Comparison of ENCODE assay signal across 33 cellular contexts in genomic region chr3:11021611-11022011, GRCh38. TPM values are rescaled to one million over a fixed set of nuclear protein-coding genes. Genes with fewer than 3 reads are reported as not detected.
DNase-seq lines count a peak whose midpoint lies in the region; ATAC-seq, FAIRE-seq and TF ChIP-seq lines count a peak whose summit lies in the region.
"Had no signal": no experiment of that assay in that cellular context is flagged by ENCODE, and none has a peak within 500 bp of the region (broad histone marks: within the 10 kb centered on the region; RNA-seq: fewer than 3 reads in every experiment).

No MANE protein-coding gene starts in this region.

- TF ChIP-seq POLR2A in HepG2 (IDR thresholded peaks at IDR 0.05; ENCODE audit: insufficient read depth in 1 of 2, low read depth in 2 of 2, low read length in 2 of 2): no peak

- H3K27ac ChIP-seq in liver (ENCODE audit: low read depth in 1 of 2, low read length in 2 of 2) (peak overlapping the region; percentile 48 to 59), HepG2 (ENCODE audit: extremely low read length, insufficient read depth, low read length) (no peak overlapping the region)
- H3K27ac ChIP-seq: heart right ventricle, left ventricle myocardium inferior, parathyroid adenoma, PC-9, sigmoid colon had no signal

- H3K4me2 ChIP-seq in HepG2 (ENCODE audit: low read depth, low read length): no peak overlapping the region
- H3K4me2 ChIP-seq: PC-9 had no signal

- H3K36me3 Mint-ChIP-seq in nephron progenitor cell (ENCODE audit: low read depth): no peaks in the 10 kb centered on the region
- H3K36me3 Mint-ChIP-seq in activated CD4-positive, alpha-beta memory T cell treated with anti-CD3 and anti-CD28 coated beads for 36 hours: no peaks in the 10 kb centered on the region
- H3K36me3 Mint-ChIP-seq: activated naive CD8-positive, alpha-beta T cell treated with anti-CD3 and anti-CD28 coated beads, Interleukin-2, amount 10 ng/mL, durations not matched to agents 7 days and 5 days; CD4-positive, CD25-positive, alpha-beta regulatory T cell; immature natural killer cell; natural killer cell treated with Interleukin-12 subunit alpha and Interleukin-12 subunit beta and Interleukin-15 and Interleukin-18, amount 100 ng/mL, for 72 hours had no signal

- no peak for TF ChIP-seq EP300 in HepG2 (IDR thresholded peaks at IDR 0.05; ENCODE audit: low read depth in 2 of 2, low read length in 2 of 2)
- TF ChIP-seq EP300 in HepG2 (CRISPR knock-in tag; IDR thresholded peaks at IDR 0.05; ENCODE audit: borderline replicate concordance): no peak

- in situ Hi-C loops in HepG2 (cut with HindIII; ENCODE audit: extremely low pct_ligation_motif_present, low pct_unique_long_range_greater_than_20kb): no loop called here

- H3K79me2 ChIP-seq in HepG2 (ENCODE audit: insufficient read depth, low read length): no peaks in the 10 kb centered on the region
- H3K79me2 ChIP-seq: parathyroid adenoma had no signal

- H3K4me3 Mint-ChIP-seq in nephron progenitor cell: no peak overlapping the region
- no peak overlapping the region for H3K4me3 Mint-ChIP-seq in activated CD4-positive, alpha-beta memory T cell treated with anti-CD3 and anti-CD28 coated beads for 36 hours
- H3K4me3 Mint-ChIP-seq: activated naive CD8-positive, alpha-beta T cell treated with anti-CD3 and anti-CD28 coated beads, Interleukin-2, amount 10 ng/mL, durations not matched to agents 7 days and 5 days; CD4-positive, CD25-positive, alpha-beta regulatory T cell; immature natural killer cell; natural killer cell treated with Interleukin-12 subunit alpha and Interleukin-12 subunit beta and Interleukin-15 and Interleukin-18, amount 100 ng/mL, for 72 hours; stimulated activated memory B cell treated with anti-CD40 and anti-IgM and Interleukin-4, amounts not matched to agents 10 μg/mL and 1 μg/mL and 100 μg/mL, for 72 hours; T-helper 17 cell had no signal

- H3K27me3 ChIP-seq in liver (ENCODE audit: control insufficient read depth in 4 of 4, insufficient read depth in 4 of 4, low read length in 3 of 4) (no peaks in the 10 kb centered on the region), HepG2 (ENCODE audit: control insufficient read depth in 1 of 2, insufficient read depth in 2 of 2, low read length in 2 of 2) (peaks cover 1 to 15% of the 10 kb centered on the region in 2 experiments; a peak in 2 of 5 replicates)

- peaks cover 6 to 49% (median 40%) of the 10 kb centered on the region in 4 donors for H3K4me1 ChIP-seq in liver (ENCODE audit: control insufficient read depth in 4 of 4, insufficient read depth in 4 of 4, low read length in 3 of 4)
- no peaks in the 10 kb centered on the region for H3K4me1 ChIP-seq in HepG2 (ENCODE audit: insufficient read depth, low read length)
- H3K4me1 ChIP-seq: heart right ventricle, left ventricle myocardium inferior, parathyroid adenoma, sigmoid colon had no signal

- ATAC-seq in HepG2: no peak
- ATAC-seq: GM12878; heart right ventricle; Right ventricle myocardium inferior; SK-N-SH treated with all-trans-retinoic acid at 6 μM for 48 hours; stimulated activated memory B cell treated with anti-CD40 and anti-IgM and Interleukin-4, amounts not matched to agents 10 μg/mL and 1 μg/mL and 100 μg/mL, for 72 hours; T-helper 17 cell had no signal

- TF ChIP-seq CTCF in liver (IDR thresholded peaks at IDR 0.05; ENCODE audit: low read depth, low read length, missing input control): no peak
- TF ChIP-seq CTCF in HepG2 (CRISPR knock-in tag; IDR thresholded peaks at IDR 0.05): no peak
- no peak for TF ChIP-seq CTCF in nephron progenitor cell (IDR thresholded peaks at IDR 0.05)

- H3K4me3 ChIP-seq in liver (ENCODE audit: low read depth in 1 of 3, low read length in 3 of 3) (no peak overlapping the region), HepG2 (replicated peaks in 1 of 3; ENCODE audit: insufficient read depth in 1 of 3, low read depth in 2 of 3, low read length in 3 of 3) (no peak overlapping the region)
- H3K4me3 ChIP-seq: GM12878, heart right ventricle, left ventricle myocardium inferior, PC-9, sigmoid colon had no signal

- POLR2A ChIA-PET in HepG2 (lab: Yijun Ruan, JAX): no interaction called here
- POLR2A ChIA-PET in activated CD4-positive, alpha-beta memory T cell treated with anti-CD3 and anti-CD28 coated beads for 36 hours (lab: Charles Lee): no interaction called here

- H3K27me3 Mint-ChIP-seq in nephron progenitor cell (ENCODE audit: low read depth, poor library complexity): peaks cover 28% of the 10 kb centered on the region
- peaks cover 2% of the 10 kb centered on the region for H3K27me3 Mint-ChIP-seq in activated CD4-positive, alpha-beta memory T cell treated with anti-CD3 and anti-CD28 coated beads for 36 hours

- H3K9me3 ChIP-seq in liver (ENCODE audit: control insufficient read depth in 4 of 4, low read length in 3 of 4) (no peaks in the 10 kb centered on the region), HepG2 (ENCODE audit: low read length) (no peaks in the 10 kb centered on the region)
- H3K9me3 ChIP-seq: sigmoid colon had no signal

- no TSS peak for BruUV-seq in HepG2 (replicated peaks; lab: Mats Ljungman, UMichigan)

- intact Hi-C loops in HepG2 (cut with micrococcal nuclease; ENCODE audit: unreplicated experiment): no loop called here
- intact Hi-C loops in activated CD4-positive, alpha-beta memory T cell treated with anti-CD3 and anti-CD28 coated beads for 36 hours (cut with micrococcal nuclease): no loop called here

- no peak overlapping the region for H2AFZ ChIP-seq in HepG2 (ENCODE audit: low read length)
- H2AFZ ChIP-seq: parathyroid adenoma, PC-9 had no signal

- no peaks in the 10 kb centered on the region for H3K4me1 Mint-ChIP-seq in nephron progenitor cell
- no peaks in the 10 kb centered on the region for H3K4me1 Mint-ChIP-seq in activated CD4-positive, alpha-beta memory T cell treated with anti-CD3 and anti-CD28 coated beads for 36 hours (ENCODE audit: low read depth)
- H3K4me1 Mint-ChIP-seq: activated naive CD8-positive, alpha-beta T cell treated with anti-CD3 and anti-CD28 coated beads, Interleukin-2, amount 10 ng/mL, durations not matched to agents 7 days and 5 days; CD4-positive, CD25-positive, alpha-beta regulatory T cell; immature natural killer cell; stimulated activated memory B cell treated with anti-CD40 and anti-IgM and Interleukin-4, amounts not matched to agents 10 μg/mL and 1 μg/mL and 100 μg/mL, for 72 hours; T-helper 17 cell had no signal

- H4K20me1 ChIP-seq in HepG2 (ENCODE audit: insufficient read depth, low read length): no peaks in the 10 kb centered on the region

- CTCF ChIA-PET in HepG2 (lab: Yijun Ruan, JAX; ENCODE audit: low intra/inter-chr PET ratio, low total read pairs): no interaction called here
- CTCF ChIA-PET in activated CD4-positive, alpha-beta memory T cell treated with anti-CD3 and anti-CD28 coated beads for 36 hours (lab: Charles Lee): no interaction called here

- H3K9ac ChIP-seq in liver (ENCODE audit: low read depth in 1 of 2, low read length in 2 of 2) (no peak overlapping the region), HepG2 (ENCODE audit: insufficient read depth, low read depth, low read length) (no peak overlapping the region)
- H3K9ac ChIP-seq: parathyroid adenoma had no signal

- WGBS in liver: 80% methylated on average over 8 of the region's 8 CpGs
- WGBS in HepG2 (ENCODE audit: low lambda C conversion rate): 57% methylated on average over 8 of the region's 8 CpGs

- peaks cover 5% of the 10 kb centered on the region for H3K9me3 Mint-ChIP-seq in nephron progenitor cell
- no peaks in the 10 kb centered on the region for H3K9me3 Mint-ChIP-seq in activated CD4-positive, alpha-beta memory T cell treated with anti-CD3 and anti-CD28 coated beads for 36 hours
- H3K9me3 Mint-ChIP-seq: activated naive CD8-positive, alpha-beta T cell treated with anti-CD3 and anti-CD28 coated beads, Interleukin-2, amount 10 ng/mL, durations not matched to agents 7 days and 5 days; natural killer cell treated with Interleukin-12 subunit alpha and Interleukin-12 subunit beta and Interleukin-15 and Interleukin-18, amount 100 ng/mL, for 72 hours; stimulated activated memory B cell treated with anti-CD40 and anti-IgM and Interleukin-4, amounts not matched to agents 10 μg/mL and 1 μg/mL and 100 μg/mL, for 72 hours had no signal

- FAIRE-seq in HepG2 (lab: Jason Lieb, UNC): no peak
- FAIRE-seq: D721Med, GM12878 had no signal

- DNase-seq in HepG2 (ENCODE audit: low spot score) (no peak), hippocampal formation (lab: John Stamatoyannopoulos, UW) (peak; percentile 60 to 74), nephron progenitor cell (no peak), inferior parietal cortex (ENCODE audit: extremely low spot score) (no peak)
- DNase-seq in activated CD4-positive, alpha-beta memory T cell treated with anti-CD3 and anti-CD28 coated beads for 36 hours: no peak
- DNase-seq in stimulated activated naive CD4-positive, alpha-beta T cell treated with Interleukin-2 at 50 U/mL for 16 hours (lab: John Stamatoyannopoulos, UW): no peak
- no peak for DNase-seq in activated CD4-positive, alpha-beta T cell treated with anti-CD3 and anti-CD28 coated beads, Interleukin-2, amount 50 U/mL, for 4 hours
- DNase-seq: 8988T; activated CD4-positive, alpha-beta T cell treated with anti-CD3 and anti-CD28 coated beads for 1 hour; activated CD8-positive, alpha-beta memory T cell treated with anti-CD3 and anti-CD28 coated beads for 24 hours; activated effector memory CD4-positive, alpha-beta T cell treated with anti-CD3 and anti-CD28 coated beads, Interleukin-2, amount 50 U/mL, for 16 hours; activated naive CD8-positive, alpha-beta T cell treated with anti-CD3 and anti-CD28 coated beads, Interleukin-2, amount 10 ng/mL, durations not matched to agents 7 days and 5 days; CD4-positive, CD25-positive, alpha-beta regulatory T cell; effector CD4-positive, alpha-beta T cell; heart right ventricle; immature natural killer cell; left ventricle myocardium inferior; NCI-H1048; NCI-H1694 treated with DMSO at 0.1 percent for 48 hours; NCI-H524; PC-9; sigmoid colon; stimulated activated CD4-positive, alpha-beta T cell treated with anti-CD3 and anti-CD28 coated beads, Interleukin-4, amount 100 ng/mL, for 4 hours; T-helper 17 cell had no signal

- H3K36me3 ChIP-seq in liver (ENCODE audit: control insufficient read depth in 4 of 4, insufficient read depth in 3 of 4, low read depth in 1 of 4, low read length in 3 of 4): peaks cover 6 to 35% (median 20%) of the 10 kb centered on the region in 4 donors
- H3K36me3 ChIP-seq in HepG2 (replicated peaks in 1 of 2; ENCODE audit: control insufficient read depth in 1 of 2, insufficient read depth in 2 of 2, low read length in 2 of 2): no peaks in the 10 kb centered on the region
- H3K36me3 ChIP-seq: left ventricle myocardium inferior, sigmoid colon had no signal

- H3K27ac Mint-ChIP-seq in nephron progenitor cell: peak overlapping the region; percentile 54
- no peak overlapping the region for H3K27ac Mint-ChIP-seq in activated CD4-positive, alpha-beta memory T cell treated with anti-CD3 and anti-CD28 coated beads for 36 hours
- H3K27ac Mint-ChIP-seq: activated naive CD8-positive, alpha-beta T cell treated with anti-CD3 and anti-CD28 coated beads, Interleukin-2, amount 10 ng/mL, durations not matched to agents 7 days and 5 days; CD4-positive, CD25-positive, alpha-beta regulatory T cell; natural killer cell treated with Interleukin-12 subunit alpha and Interleukin-12 subunit beta and Interleukin-15 and Interleukin-18, amount 100 ng/mL, for 72 hours; stimulated activated memory B cell treated with anti-CD40 and anti-IgM and Interleukin-4, amounts not matched to agents 10 μg/mL and 1 μg/mL and 100 μg/mL, for 72 hours; T-helper 17 cell had no signal

- TF ChIP-seq RAD21 in liver (IDR thresholded peaks at IDR 0.05) (no peak), HepG2 (CRISPR knock-in tag; IDR thresholded peaks at IDR 0.05) (no peak)

RNA-seq across cellular contexts. Expression of gene SLC6A1, which starts 29.1 kb away (rescaled TPM):
- 10 to 100 TPM; 26.2 to 71.9 TPM for total RNA-seq in liver
- polyA plus RNA-seq in liver: 10 to 100 TPM; 16.0 to 41.4 TPM
- total RNA-seq in HepG2 (2016; rRNA removed; fragmentation: Illumina TruSeq; extraction: Trizol): not detected in 2 replicates
- not detected in 2 replicates for total RNA-seq in HepG2 (2016; cell fraction: cytosol; rRNA removed; fragmentation: Illumina TruSeq; extraction: Trizol; ENCODE audit: low read depth)
- total RNA-seq in HepG2 (2016; cell fraction: insoluble cytoplasmic fraction; rRNA removed; fragmentation: Illumina TruSeq; extraction: Trizol): not detected in 2 replicates
- not detected in 2 replicates for total RNA-seq in HepG2 (2016; cell fraction: membrane; rRNA removed; fragmentation: Illumina TruSeq; extraction: Trizol)
- not detected in 2 replicates for total RNA-seq in HepG2 (2016; cell fraction: nucleus; rRNA removed; fragmentation: Illumina TruSeq; extraction: Trizol)
- polyA plus RNA-seq in HepG2 (2011; rRNA removed): 0.04 TPM in 1 of 2 replicates, not detected in the other
- polyA plus RNA-seq in HepG2 (2011; cell fraction: cytosol; rRNA removed): not detected in 2 replicates
- polyA plus RNA-seq in HepG2 (2011; cell fraction: nucleus; rRNA removed): 0.03 and 0.05 TPM in 2 replicates
- 0.07 TPM in 1 of 2 replicates, not detected in the other for polyA plus RNA-seq in HepG2 (2012)
- polyA plus RNA-seq in HepG2 (2016; cell fraction: cytosol; fragmentation: Illumina TruSeq; extraction: Trizol; ENCODE audit: low read depth): not detected in 2 replicates
- not detected in 2 replicates for polyA plus RNA-seq in HepG2 (2016; cell fraction: insoluble cytoplasmic fraction; fragmentation: Illumina TruSeq; extraction: Trizol; ENCODE audit: low read depth)
- polyA plus RNA-seq in HepG2 (2016; cell fraction: membrane; fragmentation: Illumina TruSeq; extraction: Trizol; ENCODE audit: low read depth): not detected in 2 replicates
- polyA plus RNA-seq in HepG2 (2016; cell fraction: nucleus; fragmentation: Illumina TruSeq; extraction: Trizol; ENCODE audit: insufficient read depth, low read depth): not detected in 2 replicates
- polyA minus RNA-seq in HepG2 (2011; rRNA and poly(A)+ RNA removed; ENCODE audit: low replicate concordance): not detected in 2 replicates
- polyA minus RNA-seq in HepG2 (2011; cell fraction: cytosol; rRNA and poly(A)+ RNA removed): not detected in 2 replicates
- polyA minus RNA-seq in HepG2 (2011; cell fraction: nucleus; rRNA and poly(A)+ RNA removed): not detected in 2 replicates
- not detected for total RNA-seq in activated CD4-positive, alpha-beta memory T cell treated with anti-CD3 and anti-CD28 coated beads for 36 hours
- total RNA-seq: activated naive CD8-positive, alpha-beta T cell treated with anti-CD3 and anti-CD28 coated beads, Interleukin-2, amount 10 ng/mL, durations not matched to agents 7 days and 5 days; CD4-positive, CD25-positive, alpha-beta regulatory T cell; epithelial cell of proximal tubule; GM12878; natural killer cell treated with Interleukin-12 subunit alpha and Interleukin-12 subunit beta and Interleukin-15 and Interleukin-18, amount 100 ng/mL, for 72 hours; PC-9; T-helper 17 cell had no signal
- polyA plus RNA-seq: CD4-positive, CD25-positive, alpha-beta regulatory T cell; GM12878; immature natural killer cell had no signal

Comparison
In these comparisons a context has a peak if more than half of its experiments do, and no peak if none do; other contexts are left out.
1. RNA of gene SLC6A1, which starts 29.1 kb away (total RNA-seq): 26.2 to 71.9 TPM in liver; not detected in HepG2 and not detected in activated CD4-positive, alpha-beta memory T cell treated with anti-CD3 and anti-CD28 coated beads for 36 hours; every median in the first group is over 10 times any median in the second.
2. DNase-seq: peak in hippocampal formation (2 of 2); none in HepG2 (single experiment), nephron progenitor cell (single experiment), inferior parietal cortex (single experiment), activated CD4-positive, alpha-beta memory T cell treated with anti-CD3 and anti-CD28 coated beads for 36 hours (single experiment), stimulated activated naive CD4-positive, alpha-beta T cell treated with Interleukin-2 at 50 U/mL for 16 hours (single experiment) and activated CD4-positive, alpha-beta T cell treated with anti-CD3 and anti-CD28 coated beads, Interleukin-2, amount 50 U/mL, for 4 hours (0 of 2).